13 cellular contexts compared by ENCODE assay signal in genomic region chr5:176553260-176554085, GRCh38. TPM values are rescaled to one million over a fixed set of nuclear protein-coding genes. Genes with fewer than 3 reads are reported as not detected.
A peak's percentile ranks its signal among the peaks of the same experiment; 100 is the strongest.
DNase-seq lines count a peak whose midpoint lies in the region; ATAC-seq and TF ChIP-seq lines count a peak whose summit lies in the region.
"Had no signal": no experiment of that assay in that cellular context is flagged by ENCODE, and none has a peak within 500 bp of the region (broad histone marks: within the 10 kb centered on the region; RNA-seq: fewer than 3 reads in every experiment).

No MANE protein-coding gene starts in this region.

- H3K27ac Mint-ChIP-seq in natural killer cell treated with Interleukin-12 subunit alpha and Interleukin-12 subunit beta and Interleukin-15 and Interleukin-18, amount 100 ng/mL, for 72 hours, result no peak overlapping the region
- H3K27ac Mint-ChIP-seq in natural killer cell (no peak overlapping the region), endothelial cell (ENCODE audit: unreplicated experiment) (no peak overlapping the region)

- H3K9me2 ChIP-seq in hepatocyte (replicated peaks; ENCODE audit: insufficient read depth), result no peaks in the 10 kb centered on the region

- 72% methylated on average over 18 of the region's 18 CpGs for WGBS in hepatocyte (ENCODE audit: low lambda C conversion rate, missing lambda C conversion rate)
- WGBS in prostate gland, result 52% methylated on average over 18 of the region's 18 CpGs

- TF ChIP-seq CTCF in natural killer cell (IDR thresholded peaks at IDR 0.05) (no peak), hepatocyte (IDR thresholded peaks at IDR 0.05; ENCODE audit: poor library complexity) (no peak), prostate gland (IDR thresholded peaks at IDR 0.05) (no peak), endothelial cell (IDR thresholded peaks at IDR 0.05; ENCODE audit: unreplicated experiment) (no peak)

- H3K36me3 ChIP-seq in hepatocyte (replicated peaks; ENCODE audit: insufficient read depth, low read depth), result no peaks in the 10 kb centered on the region
- H3K36me3 ChIP-seq in prostate gland, result no peaks in the 10 kb centered on the region
- H3K36me3 ChIP-seq: adrenal gland had no signal

- H3K9me3 ChIP-seq in hepatocyte (ENCODE audit: low read depth) (no peaks in the 10 kb centered on the region), prostate gland (no peaks in the 10 kb centered on the region)
- H3K9me3 ChIP-seq: adrenal gland had no signal

- no peak overlapping the region for H2AFZ ChIP-seq in hepatocyte

- no peaks in the 10 kb centered on the region for H3K9me3 Mint-ChIP-seq in natural killer cell treated with Interleukin-12 subunit alpha and Interleukin-12 subunit beta and Interleukin-15 and Interleukin-18, amount 100 ng/mL, for 72 hours
- H3K9me3 Mint-ChIP-seq in natural killer cell, result no peaks in the 10 kb centered on the region
- H3K9me3 Mint-ChIP-seq in endothelial cell (ENCODE audit: unreplicated experiment), result no peaks in the 10 kb centered on the region

- no peak for TF ChIP-seq POLR2A in prostate gland (IDR thresholded peaks at IDR 0.05)

- no peaks in the 10 kb centered on the region for H3K27me3 Mint-ChIP-seq in natural killer cell treated with Interleukin-12 subunit alpha and Interleukin-12 subunit beta and Interleukin-15 and Interleukin-18, amount 100 ng/mL, for 72 hours
- peaks cover 0 to 8% of the 10 kb centered on the region in 2 donors for H3K27me3 Mint-ChIP-seq in natural killer cell (ENCODE audit: low read depth in 2 of 2)
- H3K27me3 Mint-ChIP-seq in endothelial cell (ENCODE audit: unreplicated experiment), result peaks cover 7% of the 10 kb centered on the region

- H3K4me2 ChIP-seq in hepatocyte, result no peak overlapping the region

- no peaks in the 10 kb centered on the region for H4K20me1 ChIP-seq in hepatocyte (ENCODE audit: insufficient read depth, poor library complexity, severe bottlenecking)

- intact Hi-C loops in natural killer cell (cut with micrococcal nuclease), result no loop called here
- intact Hi-C loops in prostate gland (cut with DNase I), result no loop called here

- no peaks in the 10 kb centered on the region for H3K36me3 Mint-ChIP-seq in natural killer cell treated with Interleukin-12 subunit alpha and Interleukin-12 subunit beta and Interleukin-15 and Interleukin-18, amount 100 ng/mL, for 72 hours
- H3K36me3 Mint-ChIP-seq in natural killer cell (no peaks in the 10 kb centered on the region), endothelial cell (ENCODE audit: low read depth, unreplicated experiment) (no peaks in the 10 kb centered on the region)

- H3K27me3 ChIP-seq in hepatocyte (no peaks in the 10 kb centered on the region), prostate gland (replicated peaks; ENCODE audit: insufficient read depth) (no peaks in the 10 kb centered on the region)
- H3K27me3 ChIP-seq: adrenal gland had no signal

- H3K4me1 ChIP-seq in hepatocyte (ENCODE audit: insufficient read depth) (peaks cover 18% of the 10 kb centered on the region), prostate gland (replicated peaks) (no peaks in the 10 kb centered on the region)
- H3K4me1 ChIP-seq: adrenal gland had no signal

- H3K4me1 Mint-ChIP-seq in natural killer cell treated with Interleukin-12 subunit alpha and Interleukin-12 subunit beta and Interleukin-15 and Interleukin-18, amount 100 ng/mL, for 72 hours (ENCODE audit: low read depth in 2 of 2), result peaks cover 5 to 12% of the 10 kb centered on the region in 2 donors
- peaks cover 10 to 19% of the 10 kb centered on the region in 2 donors for H3K4me1 Mint-ChIP-seq in natural killer cell
- peaks cover 3% of the 10 kb centered on the region for H3K4me1 Mint-ChIP-seq in endothelial cell (ENCODE audit: unreplicated experiment)

- ATAC-seq in natural killer cell treated with Interleukin-12 subunit alpha and Interleukin-12 subunit beta and Interleukin-15 and Interleukin-18, amount 100 ng/mL, for 72 hours, result peak in 1 of 2 donors; percentile 15
- ATAC-seq in natural killer cell, result no peak
- no peak for ATAC-seq in GM18861 (IDR thresholded peaks at IDR 0.05; ENCODE audit: unreplicated experiment)

- H3K27ac ChIP-seq in hepatocyte, result peak overlapping the region; percentile 90
- no peak overlapping the region for H3K27ac ChIP-seq in prostate gland
- H3K27ac ChIP-seq: adrenal gland had no signal

- peak; percentile 49 for DNase-seq in natural killer cell treated with Interleukin-12 subunit alpha and Interleukin-12 subunit beta and Interleukin-15 and Interleukin-18, amount 100 ng/mL, for 72 hours (ENCODE audit: low spot score)
- DNase-seq in natural killer cell (no peak), RPMI8226 (peak; percentile 51), hepatocyte (ENCODE audit: low spot score) (peak; percentile 76), prostate gland (ENCODE audit: low spot score) (no peak), endothelial cell (ENCODE audit: low spot score) (no peak)
- no peak for DNase-seq in stimulated activated CD4-positive, alpha-beta T cell treated with anti-CD3 and anti-CD28 coated beads, Interleukin-2, amount 100 ng/mL, for 48 hours
- DNase-seq: DMS 273 treated with DMSO at 0.1 percent for 48 hours had no signal

- H3K4me3 Mint-ChIP-seq in natural killer cell treated with Interleukin-12 subunit alpha and Interleukin-12 subunit beta and Interleukin-15 and Interleukin-18, amount 100 ng/mL, for 72 hours, result no peak overlapping the region
- H3K4me3 Mint-ChIP-seq in natural killer cell (no peak overlapping the region), endothelial cell (ENCODE audit: unreplicated experiment) (no peak overlapping the region)

- H3K4me3 ChIP-seq in hepatocyte, result no peak overlapping the region
- no peak overlapping the region for H3K4me3 ChIP-seq in prostate gland
- H3K4me3 ChIP-seq: adrenal gland had no signal

- H3K79me2 ChIP-seq in hepatocyte, result no peaks in the 10 kb centered on the region

RNA-seq across cellular contexts. Expression of gene CDHR2, which starts 4.3 kb away (rescaled TPM):
- total RNA-seq in natural killer cell treated with Interleukin-12 subunit alpha and Interleukin-12 subunit beta and Interleukin-15 and Interleukin-18, amount 100 ng/mL, for 72 hours, result under 1 TPM; 0.33 to 0.40 TPM
- total RNA-seq in natural killer cell (1 to 10 TPM in 2 of 3 donors, under 1 TPM in 1; 0.75 to 2.2 (median 1.8) TPM), hepatocyte (24.8 and 29.8 TPM in 2 replicates), prostate gland (1 to 10 TPM in 1 of 2 donors, not detected in 1; 1.1 TPM), endothelial cell (ENCODE audit: unreplicated experiment) (0.85 TPM)
- 16.3 and 28.3 TPM in 2 replicates for polyA plus RNA-seq in hepatocyte
- total RNA-seq: glomerular endothelial cell, NCI-H460, SK-MEL-5 had no signal

RNA-seq across cellular contexts. Expression of gene RNF44, which starts 16.3 kb away (rescaled TPM):
- total RNA-seq in natural killer cell treated with Interleukin-12 subunit alpha and Interleukin-12 subunit beta and Interleukin-15 and Interleukin-18, amount 100 ng/mL, for 72 hours, result 10 to 100 TPM; 58.1 to 76.3 TPM
- total RNA-seq in natural killer cell, result 100 to 1,000 TPM; 297 to 394 (median 359) TPM
- 9.5 and 13.0 TPM in 2 replicates for total RNA-seq in hepatocyte
- 17.4 and 19.6 TPM in 2 replicates for polyA plus RNA-seq in hepatocyte
- 10 to 100 TPM; 26.4 to 43.3 TPM for total RNA-seq in prostate gland
- 103 TPM for total RNA-seq in endothelial cell (ENCODE audit: unreplicated experiment)

RNA-seq across cellular contexts. Expression of gene GPRIN1, which starts 56.5 kb away (rescaled TPM):
- total RNA-seq in natural killer cell treated with Interleukin-12 subunit alpha and Interleukin-12 subunit beta and Interleukin-15 and Interleukin-18, amount 100 ng/mL, for 72 hours, result 1 to 10 TPM; 2.7 to 5.9 TPM
- total RNA-seq in natural killer cell (1 to 10 TPM in 2 of 3 donors, under 1 TPM in 1; 0.92 to 1.5 (median 1.3) TPM), hepatocyte (1.4 and 1.6 TPM in 2 replicates), prostate gland (1 to 10 TPM in 1 of 2 donors, under 1 TPM in 1; 0.14 to 6.6 TPM), endothelial cell (ENCODE audit: unreplicated experiment) (3.9 TPM)
- polyA plus RNA-seq in hepatocyte, result 2.2 and 3.9 TPM in 2 replicates

Comparison
In these comparisons a context has a peak if more than half of its experiments do, and no peak if none do; other contexts are left out.
1. DNase-seq: peak in natural killer cell treated with Interleukin-12 subunit alpha and Interleukin-12 subunit beta and Interleukin-15 and Interleukin-18, amount 100 ng/mL, for 72 hours (single experiment), RPMI8226 (single experiment) and hepatocyte (single experiment); none in natural killer cell (single experiment), prostate gland (single experiment), endothelial cell (single experiment) and stimulated activated CD4-positive, alpha-beta T cell treated with anti-CD3 and anti-CD28 coated beads, Interleukin-2, amount 100 ng/mL, for 48 hours (0 of 2).